In genomic region chr3:52195823-52196331, GRCh38 we compare ENCODE assay signal across 1 cellular context.
TF ChIP-seq lines count a peak whose summit lies in the region.

No MANE protein-coding gene starts in this region.

TF ChIP-seq in GM12878, 131 proteins besides CTCF, POLR2A, EP300 and RAD21:
- TF ChIP-seq POLR2AphosphoS5 (IDR thresholded peaks at IDR 0.05; ENCODE audit: low read length) (no peak), JUND (IDR thresholded peaks at IDR 0.05; ENCODE audit: low read depth, low read length) (no peak), NR2F1 (conservative IDR thresholded peaks at IDR 0.05) (peak; percentile 87), E4F1 (IDR thresholded peaks at IDR 0.05; ENCODE audit: borderline replicate concordance, partially characterized antibody) (no peak), USF2 (IDR thresholded peaks at IDR 0.05; ENCODE audit: borderline replicate concordance, low read depth, low read length) (no peak), NBN (IDR thresholded peaks at IDR 0.05) (no peak), IKZF1 (conservative IDR thresholded peaks at IDR 0.05) (peak; percentile 48; the same call in 1 of the 2 replicates), IRF3 (IDR thresholded peaks at IDR 0.05) (no peak), HDAC2 (IDR thresholded peaks at IDR 0.05) (no peak), DPF2 (IDR thresholded peaks at IDR 0.05) (peak; percentile 42; the same call in 1 of the 2 replicates), IKZF2 (IDR thresholded peaks at IDR 0.05) (0 out of 4 replicates have a peak, but pooled peaks of 1 of the 2 experiments have one; percentile 12), RFX5 (IDR thresholded peaks at IDR 0.05; ENCODE audit: low read depth, low read length) (no peak), EED (IDR thresholded peaks at IDR 0.05; ENCODE audit: low read depth) (no peak)
- TF ChIP-seq, protein P1, sequence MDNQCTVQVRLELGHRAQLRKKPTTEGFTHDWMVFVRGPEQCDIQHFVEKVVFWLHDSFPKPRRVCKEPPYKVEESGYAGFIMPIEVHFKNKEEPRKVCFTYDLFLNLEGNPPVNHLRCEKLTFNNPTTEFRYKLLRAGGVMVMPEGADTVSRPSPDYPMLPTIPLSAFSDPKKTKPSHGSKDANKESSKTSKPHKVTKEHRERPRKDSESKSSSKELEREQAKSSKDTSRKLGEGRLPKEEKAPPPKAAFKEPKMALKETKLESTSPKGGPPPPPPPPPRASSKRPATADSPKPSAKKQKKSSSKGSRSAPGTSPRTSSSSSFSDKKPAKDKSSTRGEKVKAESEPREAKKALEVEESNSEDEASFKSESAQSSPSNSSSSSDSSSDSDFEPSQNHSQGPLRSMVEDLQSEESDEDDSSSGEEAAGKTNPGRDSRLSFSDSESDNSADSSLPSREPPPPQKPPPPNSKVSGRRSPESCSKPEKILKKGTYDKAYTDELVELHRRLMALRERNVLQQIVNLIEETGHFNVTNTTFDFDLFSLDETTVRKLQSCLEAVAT (IDR thresholded peaks at IDR 0.05) = no peak
